ENCODE assay signal across 8 cellular contexts in the genomic region with DNA sequence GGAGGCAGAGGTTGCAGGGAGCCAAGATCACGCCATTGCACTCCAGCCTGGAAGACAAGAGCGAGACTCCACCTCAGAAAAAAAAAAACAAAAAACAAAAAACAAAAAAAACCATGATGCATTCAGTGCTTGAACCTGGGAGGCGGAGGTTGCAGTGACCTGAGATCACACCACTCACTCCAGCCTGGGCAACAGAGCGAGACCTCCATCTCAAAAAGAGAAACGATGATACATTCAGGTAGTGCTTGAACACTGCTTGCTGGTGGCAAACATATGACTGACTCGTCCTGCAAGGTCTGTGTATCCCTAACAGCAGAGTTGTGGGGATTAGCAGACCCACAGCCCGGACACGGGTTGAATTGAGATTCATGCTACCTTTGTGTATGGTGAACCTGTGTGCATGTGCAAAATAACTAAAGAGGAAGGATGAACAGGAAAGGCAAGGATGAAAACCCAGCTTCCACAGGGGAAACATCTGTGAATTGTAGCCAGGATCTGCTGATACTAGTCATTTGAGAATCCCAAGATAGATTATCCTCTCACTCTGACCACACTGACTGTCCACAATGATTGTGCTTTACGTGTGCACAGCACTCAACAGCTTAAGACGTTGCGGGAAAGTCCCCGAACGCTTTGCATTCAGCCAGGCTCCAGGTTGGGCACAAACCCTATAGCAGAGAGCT. TPM values are rescaled to one million over a fixed set of nuclear protein-coding genes. Genes with fewer than 3 reads are reported as not detected.
DNase-seq lines count a peak whose midpoint lies in the region; ATAC-seq and TF ChIP-seq lines count a peak whose summit lies in the region.

No MANE protein-coding gene starts in this region.

- TF ChIP-seq CTCF in psoas muscle (IDR thresholded peaks at IDR 0.05) = no peak

- peak overlapping the region; percentile 82 for H3K27ac ChIP-seq in psoas muscle

- H3K4me1 Mint-ChIP-seq in activated CD4-positive, alpha-beta memory T cell treated with anti-CD3 and anti-CD28 coated beads for 36 hours (ENCODE audit: low read depth) = peaks cover 6% of the 10 kb centered on the region

- H3K36me3 ChIP-seq in psoas muscle (ENCODE audit: insufficient read depth in 1 of 2, low read depth in 1 of 2) = no peaks in the 10 kb centered on the region

- H3K27me3 ChIP-seq in psoas muscle (ENCODE audit: insufficient read depth in 3 of 3, low read length in 2 of 3) = no peaks in the 10 kb centered on the region

- H3K9me3 ChIP-seq in psoas muscle = no peaks in the 10 kb centered on the region

- no peaks in the 10 kb centered on the region for H3K9me3 Mint-ChIP-seq in activated CD4-positive, alpha-beta memory T cell treated with anti-CD3 and anti-CD28 coated beads for 36 hours

- WGBS in psoas muscle, 3 donors = 69 to 76% (median 72%) methylated on average over 13 of the region's 13 CpGs

- POLR2A ChIA-PET in activated CD4-positive, alpha-beta memory T cell treated with anti-CD3 and anti-CD28 coated beads for 36 hours (lab: Charles Lee) = no interaction called here

- peak; percentile 61 for ATAC-seq in HG02798 (IDR thresholded peaks at IDR 0.05; ENCODE audit: poor library complexity, unreplicated experiment)
- no peak for ATAC-seq in psoas muscle

- peaks cover 75% of the 10 kb centered on the region for H3K4me1 ChIP-seq in psoas muscle

- H3K4me3 ChIP-seq in psoas muscle = no peak overlapping the region

- no peak overlapping the region for H3K27ac Mint-ChIP-seq in activated CD4-positive, alpha-beta memory T cell treated with anti-CD3 and anti-CD28 coated beads for 36 hours

- H3K27me3 Mint-ChIP-seq in activated CD4-positive, alpha-beta memory T cell treated with anti-CD3 and anti-CD28 coated beads for 36 hours = no peaks in the 10 kb centered on the region

- H3K4me3 Mint-ChIP-seq in activated CD4-positive, alpha-beta memory T cell treated with anti-CD3 and anti-CD28 coated beads for 36 hours = no peak overlapping the region

- peak; percentile 18 for DNase-seq in activated CD4-positive, alpha-beta memory T cell treated with anti-CD3 and anti-CD28 coated beads for 36 hours
- peak in 1 of 2 donors; percentile 25 for DNase-seq in psoas muscle
- no peak for DNase-seq in stimulated activated CD4-positive, alpha-beta T cell treated with anti-CD3 and anti-CD28 coated beads, Interleukin-15, amount 100 ng/mL, for 24 hours
- DNase-seq in D341Med (ENCODE audit: low spot score) = no peak
- DNase-seq in effector CD4-positive, alpha-beta T cell = no peak
- no peak for DNase-seq in NCI-H446 treated with DMSO at 0.1 percent for 48 hours (lab: John Stamatoyannopoulos, UW)

- H3K36me3 Mint-ChIP-seq in activated CD4-positive, alpha-beta memory T cell treated with anti-CD3 and anti-CD28 coated beads for 36 hours = no peaks in the 10 kb centered on the region

- peak; percentile 22 for TF ChIP-seq POLR2A in GM18951 (IDR thresholded peaks at IDR 0.05; ENCODE audit: extremely low read depth, insufficient read depth, insufficient read length)

- in situ Hi-C loops in GM18951 (cut with MboI; ENCODE audit: low sequenced_read_pairs, unreplicated experiment) = no loop called here

- intact Hi-C loops in activated CD4-positive, alpha-beta memory T cell treated with anti-CD3 and anti-CD28 coated beads for 36 hours (cut with micrococcal nuclease) = no loop called here
- intact Hi-C loops in psoas muscle (cut with DNase I) = no loop called here

- CTCF ChIA-PET in activated CD4-positive, alpha-beta memory T cell treated with anti-CD3 and anti-CD28 coated beads for 36 hours (lab: Charles Lee) = interaction anchor here (2.7 kb wide), 1 partner anchor 9 kb away, joined by 12 read pairs; no protein-coding TSS in a partner anchor

RNA-seq across cellular contexts. Expression of gene MRPS23, which starts 52.4 kb away (rescaled TPM):
- total RNA-seq in activated CD4-positive, alpha-beta memory T cell treated with anti-CD3 and anti-CD28 coated beads for 36 hours = 10 to 100 TPM; 58.2 to 64.1 TPM
- total RNA-seq in psoas muscle = 10 to 100 TPM; 27.2 to 58.0 (median 40.4) TPM
- 10 to 100 TPM; 49.2 to 91.1 (median 76.2) TPM for polyA plus RNA-seq in psoas muscle

RNA-seq across cellular contexts. Expression of gene CUEDC1, which starts 53.0 kb away (rescaled TPM):
- total RNA-seq in activated CD4-positive, alpha-beta memory T cell treated with anti-CD3 and anti-CD28 coated beads for 36 hours = under 1 TPM; 0.29 to 0.36 TPM
- 10 to 100 TPM; 31.1 to 67.2 (median 47.4) TPM for total RNA-seq in psoas muscle
- 10 to 100 TPM; 28.0 to 56.5 (median 46.4) TPM for polyA plus RNA-seq in psoas muscle

Comparison
In these comparisons a context has a peak if more than half of its experiments do, and no peak if none do; other contexts are left out.
1. RNA of gene CUEDC1, which starts 53.0 kb away (total RNA-seq): 31.1 to 67.2 TPM in psoas muscle; 0.29 to 0.36 TPM in activated CD4-positive, alpha-beta memory T cell treated with anti-CD3 and anti-CD28 coated beads for 36 hours; every median in the first group is over 10 times any median in the second.